Comparison of ENCODE assay signal across 9 cellular contexts in the genomic region with DNA sequence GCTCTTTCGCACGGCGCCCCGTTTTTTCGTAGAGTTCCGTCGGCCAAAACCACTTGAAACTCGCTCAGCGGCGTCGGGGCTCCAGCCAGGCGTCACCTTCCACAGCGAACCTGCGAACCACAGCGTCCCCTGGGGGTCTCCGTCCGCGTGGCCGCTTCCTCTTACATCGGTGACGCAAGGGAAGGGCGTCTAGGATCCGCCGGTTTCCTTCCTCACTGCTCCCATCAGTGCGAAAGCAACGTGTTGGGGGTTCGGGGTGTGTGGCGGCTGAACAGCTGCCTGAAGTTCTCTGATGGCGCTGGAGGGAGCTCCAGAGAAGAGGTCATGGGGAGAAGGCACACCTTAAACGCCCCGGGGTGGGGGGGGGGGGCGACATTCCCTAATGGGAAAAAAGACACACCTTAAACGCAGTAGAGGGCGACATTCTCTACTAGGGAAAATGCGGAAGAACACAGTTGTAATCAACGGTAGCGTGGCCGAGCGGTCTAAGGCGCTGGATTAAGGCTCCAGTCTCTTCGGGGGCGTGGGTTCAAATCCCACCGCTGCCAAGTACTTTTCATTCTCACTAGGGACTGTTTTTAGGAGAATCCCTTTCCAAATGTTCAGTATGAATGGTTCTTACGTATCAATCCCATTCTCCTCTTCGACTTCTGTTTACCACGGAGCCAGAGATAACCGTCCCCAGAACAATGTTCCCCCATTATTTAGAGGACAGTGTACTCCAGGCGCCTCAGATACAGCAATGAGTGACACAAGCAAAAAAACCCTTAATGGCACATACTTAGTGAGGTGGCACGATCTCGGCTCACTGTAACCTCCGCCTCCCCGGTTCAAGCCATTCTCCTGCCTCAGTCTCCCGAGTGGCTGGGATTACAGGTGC. TPM values are rescaled to one million over a fixed set of nuclear protein-coding genes. Genes with fewer than 3 reads are reported as not detected.
A peak's percentile ranks its signal among the peaks of the same experiment; 100 is the strongest.
DNase-seq lines count a peak whose midpoint lies in the region; ATAC-seq and TF ChIP-seq lines count a peak whose summit lies in the region.
"Had no signal": no experiment of that assay in that cellular context is flagged by ENCODE, and none has a peak within 500 bp of the region (broad histone marks: within the 10 kb centered on the region; RNA-seq: fewer than 3 reads in every experiment).

No MANE protein-coding gene starts in this region.

- BruUV-seq in Panc1 (replicated peaks; lab: Mats Ljungman, UMichigan), result no TSS peak

- no peaks in the 10 kb centered on the region for H3K27me3 ChIP-seq in Panc1 (ENCODE audit: control insufficient read depth, insufficient read depth, low read length)

- H3K4me1 ChIP-seq in Panc1 (ENCODE audit: control insufficient read depth, insufficient read depth, low read length), result peaks cover 9% of the 10 kb centered on the region

- POLR2A ChIA-PET in Panc1 (lab: Charles Lee), result no interaction called here

- no peaks in the 10 kb centered on the region for H3K36me3 ChIP-seq in Panc1 (ENCODE audit: control insufficient read depth, insufficient read depth, low read length)
- H3K36me3 ChIP-seq: tibial nerve had no signal

- CTCF ChIA-PET in Panc1 (lab: Charles Lee), result no interaction called here

- peak overlapping the region; percentile 51 to 76 for H3K4me3 ChIP-seq in Panc1 (ENCODE audit: low read depth in 2 of 2, low read length in 2 of 2)

- intact Hi-C loops in Panc1 (cut with micrococcal nuclease; ENCODE audit: unreplicated experiment), result loop anchor here (1.0 to 10.0 kb wide), 2 partner anchors 28 to 124 kb away; no protein-coding TSS in a partner anchor

- peak overlapping the region; percentile 79 for H3K27ac ChIP-seq in Panc1 (ENCODE audit: low read length)
- H3K27ac ChIP-seq: tibial nerve had no signal

- H3K9me3 ChIP-seq in Panc1 (ENCODE audit: control insufficient read depth, insufficient read depth, low read depth, low read length), result no peaks in the 10 kb centered on the region
- H3K9me3 ChIP-seq: tibial nerve had no signal

- ATAC-seq in Panc1 (peak; percentile 81), HG03354 (IDR thresholded peaks at IDR 0.05; ENCODE audit: poor library complexity, severe bottlenecking, unreplicated experiment) (no peak)

- peak; percentile 92 for TF ChIP-seq CTCF in Panc1 (IDR thresholded peaks at IDR 0.05)

- DNase-seq in EH (ENCODE audit: low read depth), result peak; percentile 35
- no peak for DNase-seq in Panc1 (ENCODE audit: low read depth, low spot score)
- DNase-seq in activated effector memory CD4-positive, alpha-beta T cell treated with anti-CD3 and anti-CD28 coated beads, Interleukin-2, amount 50 U/mL, for 16 hours, result peak; percentile 89
- peak; percentile 67 for DNase-seq in glomerular endothelial cell (ENCODE audit: extremely low read depth, low read depth, low spot score)
- peak; percentile 69 for DNase-seq in retina
- no peak for DNase-seq in COR-L47 (lab: John Stamatoyannopoulos, UW)
- no peak for DNase-seq in NK-92 (lab: John Stamatoyannopoulos, UW; ENCODE audit: unreplicated experiment)

- in situ Hi-C loops in Panc1 (cut with HindIII; ENCODE audit: low pct_unique_long_range_greater_than_20kb, low sequenced_read_pairs), result no loop called here

RNA-seq across cellular contexts. Expression of a gene that starts 16.3 kb away (rescaled TPM):
- total RNA-seq in Panc1 (2021; ENCODE audit: unreplicated experiment) (0.39 TPM), glomerular endothelial cell (0.05 and 0.70 TPM in 2 replicates)
- 0.29 TPM for polyA plus RNA-seq in Panc1 (2012; ENCODE audit: insufficient read length)

RNA-seq across cellular contexts. Expression of a gene that starts 56.2 kb away (rescaled TPM):
- total RNA-seq in Panc1 (2021; ENCODE audit: unreplicated experiment) (not detected), glomerular endothelial cell (not detected in 2 replicates)
- polyA plus RNA-seq in Panc1 (2012; ENCODE audit: insufficient read length), result not detected
- total RNA-seq: tibial nerve had no signal

Comparison
In these comparisons a context has a peak if more than half of its experiments do, and no peak if none do; other contexts are left out.
1. DNase-seq: peak in EH (single experiment), activated effector memory CD4-positive, alpha-beta T cell treated with anti-CD3 and anti-CD28 coated beads, Interleukin-2, amount 50 U/mL, for 16 hours (single experiment), glomerular endothelial cell (single experiment) and retina (single experiment); none in Panc1 (single experiment), COR-L47 (single experiment) and NK-92 (single experiment).